In the genomic region with DNA sequence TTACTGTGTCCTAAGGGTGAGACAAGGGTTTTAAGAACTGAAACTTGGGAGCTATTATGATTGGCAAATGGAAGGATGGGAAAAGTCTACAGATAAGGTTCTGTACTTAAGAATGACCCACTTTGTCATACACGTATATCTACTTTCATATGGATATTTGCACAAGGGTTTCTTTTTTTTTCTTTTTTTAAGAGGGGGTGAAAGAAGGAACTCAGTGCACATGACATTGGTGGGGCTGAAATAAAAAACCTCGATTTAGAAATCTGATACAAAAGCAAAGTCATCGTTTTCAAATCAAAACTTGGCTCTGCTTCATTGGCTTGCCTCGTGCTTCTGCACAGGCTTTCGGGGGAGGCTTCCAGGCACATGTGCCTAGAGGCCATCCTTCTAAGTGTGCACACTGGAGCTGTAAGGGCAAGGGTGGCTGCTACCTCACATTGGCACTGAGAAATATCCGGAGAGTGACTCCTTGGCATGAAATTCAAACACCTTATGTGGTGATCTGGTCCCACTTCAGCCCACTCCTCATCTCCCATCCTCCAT, we compare ENCODE assay signal across 19 cellular contexts. TPM values are rescaled to one million over a fixed set of nuclear protein-coding genes. Genes with fewer than 3 reads are reported as not detected.
DNase-seq lines count a peak whose midpoint lies in the region; ATAC-seq and TF ChIP-seq lines count a peak whose summit lies in the region.
"Had no signal": no experiment of that assay in that cellular context is flagged by ENCODE, and none has a peak within 500 bp of the region (broad histone marks: within the 10 kb centered on the region; RNA-seq: fewer than 3 reads in every experiment).

No MANE protein-coding gene starts in this region.

- no peaks in the 10 kb centered on the region for H3K36me3 ChIP-seq in BLaER1 treated with 17β-estradiol and CSF1 and Interleukin-3, amounts not matched to agents 10 nM and 100 nM
- no peaks in the 10 kb centered on the region for H3K36me3 ChIP-seq in parathyroid adenoma (ENCODE audit: control insufficient read depth, insufficient read depth, low read length)

- peaks cover 12 to 37% (median 26%) of the 10 kb centered on the region in 10 experiments for H3K4me1 ChIP-seq in BLaER1 treated with 17β-estradiol and CSF1 and Interleukin-3, amounts not matched to agents 10 nM and 100 nM
- peaks cover 5% of the 10 kb centered on the region for H3K4me1 ChIP-seq in parathyroid adenoma

- ATAC-seq in GM18868 (IDR thresholded peaks at IDR 0.05; ENCODE audit: unreplicated experiment): peak; percentile 32
- ATAC-seq: CD8-positive, alpha-beta T cell; HCT116; SK-N-SH treated with all-trans-retinoic acid at 6 μM for 48 hours had no signal

- H3K4me3 ChIP-seq in BLaER1 treated with 17β-estradiol and CSF1 and Interleukin-3, amounts not matched to agents 10 nM and 100 nM: no peak overlapping the region
- no peak overlapping the region for H3K4me3 ChIP-seq in parathyroid adenoma (ENCODE audit: low read depth, low read length)
- H3K4me3 ChIP-seq: PC-9 had no signal

- peak overlapping the region; percentile 52 for H3K27ac Mint-ChIP-seq in dendritic cell treated with granulocyte-macrophage colony-stimulating factor and Interleukin-4, amounts not matched to agents 40 ng/mL and 50 ng/mL, for 4 days
- no peak overlapping the region for H3K27ac Mint-ChIP-seq in activated T-helper 1 cell treated with anti-CD3 and anti-CD28 coated beads, Interleukin-12 subunit alpha, Interleukin-12 subunit beta, Interleukin-2, Interleukin-4 antibody, amounts not matched to agents 30 ng/mL and 10 ng/mL and 1 ng/mL, durations not matched to agents 14 hours and 24 hours and 36 hours
- H3K27ac Mint-ChIP-seq: CD8-positive, alpha-beta T cell had no signal

- peaks cover 18% of the 10 kb centered on the region for H3K27me3 Mint-ChIP-seq in dendritic cell treated with granulocyte-macrophage colony-stimulating factor and Interleukin-4, amounts not matched to agents 40 ng/mL and 50 ng/mL, for 4 days
- H3K27me3 Mint-ChIP-seq in activated T-helper 1 cell treated with anti-CD3 and anti-CD28 coated beads, Interleukin-12 subunit alpha, Interleukin-12 subunit beta, Interleukin-2, Interleukin-4 antibody, amounts not matched to agents 30 ng/mL and 10 ng/mL and 1 ng/mL, durations not matched to agents 14 hours and 24 hours and 36 hours (ENCODE audit: insufficient read depth): no peaks in the 10 kb centered on the region

- peak overlapping the region in 2 of 11 experiments; percentile 9 to 37; a peak in 3 of 22 replicates for H3K27ac ChIP-seq in BLaER1 treated with 17β-estradiol and CSF1 and Interleukin-3, amounts not matched to agents 10 nM and 100 nM
- no peak overlapping the region for H3K27ac ChIP-seq in parathyroid adenoma
- H3K27ac ChIP-seq: PC-9 had no signal

- H3K36me3 Mint-ChIP-seq in dendritic cell treated with granulocyte-macrophage colony-stimulating factor and Interleukin-4, amounts not matched to agents 40 ng/mL and 50 ng/mL, for 4 days (ENCODE audit: low read depth): no peaks in the 10 kb centered on the region
- peaks cover 5% of the 10 kb centered on the region for H3K36me3 Mint-ChIP-seq in activated T-helper 1 cell treated with anti-CD3 and anti-CD28 coated beads, Interleukin-12 subunit alpha, Interleukin-12 subunit beta, Interleukin-2, Interleukin-4 antibody, amounts not matched to agents 30 ng/mL and 10 ng/mL and 1 ng/mL, durations not matched to agents 14 hours and 24 hours and 36 hours (ENCODE audit: low read depth)
- H3K36me3 Mint-ChIP-seq: CD8-positive, alpha-beta T cell; IgD-negative memory B cell had no signal

- peak overlapping the region in 6 of 11 experiments; percentile 20 to 79 (median 44); a peak in 10 of 22 replicates for H3K4me2 ChIP-seq in BLaER1 treated with 17β-estradiol and CSF1 and Interleukin-3, amounts not matched to agents 10 nM and 100 nM
- H3K4me2 ChIP-seq in parathyroid adenoma (ENCODE audit: low read length): no peak overlapping the region
- H3K4me2 ChIP-seq: PC-9 had no signal

- DNase-seq in activated T-helper 1 cell treated with anti-CD3 and anti-CD28 coated beads, Interleukin-12 subunit alpha, Interleukin-12 subunit beta, Interleukin-2, Interleukin-4 antibody, amounts not matched to agents 30 ng/mL and 10 ng/mL and 1 ng/mL, durations not matched to agents 14 hours and 24 hours and 36 hours (ENCODE audit: low spot score): no peak
- no peak for DNase-seq in stimulated activated CD4-positive, alpha-beta T cell treated with anti-CD3 and anti-CD28 coated beads, Interleukin-4, amount 100 ng/mL, for 4 hours
- DNase-seq in NCI-H345 treated with DMSO at 0.1 percent for 48 hours (lab: John Stamatoyannopoulos, UW; ENCODE audit: unreplicated experiment) (no peak), NCI-H774 (lab: John Stamatoyannopoulos, UW) (no peak)
- DNase-seq: AML-193; CD8-positive, alpha-beta T cell; DND-41; GF-D8; NCI-H2107; NCI-H345; NCI-H69; PC-9 had no signal

- H3K4me3 Mint-ChIP-seq in dendritic cell treated with granulocyte-macrophage colony-stimulating factor and Interleukin-4, amounts not matched to agents 40 ng/mL and 50 ng/mL, for 4 days: no peak overlapping the region
- H3K4me3 Mint-ChIP-seq in activated T-helper 1 cell treated with anti-CD3 and anti-CD28 coated beads, Interleukin-12 subunit alpha, Interleukin-12 subunit beta, Interleukin-2, Interleukin-4 antibody, amounts not matched to agents 30 ng/mL and 10 ng/mL and 1 ng/mL, durations not matched to agents 14 hours and 24 hours and 36 hours: no peak overlapping the region
- H3K4me3 Mint-ChIP-seq: CD8-positive, alpha-beta T cell; IgD-negative memory B cell had no signal

- H4K20me1 ChIP-seq in BLaER1 treated with 17β-estradiol and CSF1 and Interleukin-3, amounts not matched to agents 10 nM and 100 nM: no peaks in the 10 kb centered on the region

- H3K9ac ChIP-seq in BLaER1 treated with 17β-estradiol and CSF1 and Interleukin-3, amounts not matched to agents 10 nM and 100 nM: 0 out of 22 replicates have a peak overlapping the region, but pooled peaks of 1 of the 11 experiments have one; percentile 9
- no peak overlapping the region for H3K9ac ChIP-seq in parathyroid adenoma

- H2AFZ ChIP-seq in parathyroid adenoma: peak overlapping the region; percentile 36
- H2AFZ ChIP-seq: PC-9 had no signal

- no peak for TF ChIP-seq CTCF in parathyroid adenoma (IDR thresholded peaks at IDR 0.05)

- peaks cover 0 to 21% (median 12%) of the 10 kb centered on the region in 11 experiments; a peak in 11 of 22 replicates for H3K9me3 ChIP-seq in BLaER1 treated with 17β-estradiol and CSF1 and Interleukin-3, amounts not matched to agents 10 nM and 100 nM (replicated peaks in 1 of 11)
- H3K9me3 ChIP-seq in parathyroid adenoma (ENCODE audit: control insufficient read depth, low read length): no peaks in the 10 kb centered on the region

- no peaks in the 10 kb centered on the region for H3K27me3 ChIP-seq in BLaER1 treated with 17β-estradiol and CSF1 and Interleukin-3, amounts not matched to agents 10 nM and 100 nM
- no peaks in the 10 kb centered on the region for H3K27me3 ChIP-seq in parathyroid adenoma (ENCODE audit: control insufficient read depth, insufficient read depth, low read length)

- peaks cover 28% of the 10 kb centered on the region for H3K4me1 Mint-ChIP-seq in dendritic cell treated with granulocyte-macrophage colony-stimulating factor and Interleukin-4, amounts not matched to agents 40 ng/mL and 50 ng/mL, for 4 days (ENCODE audit: low read depth)
- peaks cover 72% of the 10 kb centered on the region for H3K4me1 Mint-ChIP-seq in activated T-helper 1 cell treated with anti-CD3 and anti-CD28 coated beads, Interleukin-12 subunit alpha, Interleukin-12 subunit beta, Interleukin-2, Interleukin-4 antibody, amounts not matched to agents 30 ng/mL and 10 ng/mL and 1 ng/mL, durations not matched to agents 14 hours and 24 hours and 36 hours (ENCODE audit: low read depth)

- intact Hi-C loops in dendritic cell treated with granulocyte-macrophage colony-stimulating factor and Interleukin-4, amounts not matched to agents 40 ng/mL and 50 ng/mL, for 4 days (cut with micrococcal nuclease): no loop called here
- intact Hi-C loops in activated T-helper 1 cell treated with anti-CD3 and anti-CD28 coated beads, Interleukin-12 subunit alpha, Interleukin-12 subunit beta, Interleukin-2, Interleukin-4 antibody, amounts not matched to agents 30 ng/mL and 10 ng/mL and 1 ng/mL, durations not matched to agents 14 hours and 24 hours and 36 hours (cut with micrococcal nuclease): no loop called here

- no peaks in the 10 kb centered on the region for H3K9me3 Mint-ChIP-seq in dendritic cell treated with granulocyte-macrophage colony-stimulating factor and Interleukin-4, amounts not matched to agents 40 ng/mL and 50 ng/mL, for 4 days
- peaks cover 10% of the 10 kb centered on the region for H3K9me3 Mint-ChIP-seq in activated T-helper 1 cell treated with anti-CD3 and anti-CD28 coated beads, Interleukin-12 subunit alpha, Interleukin-12 subunit beta, Interleukin-2, Interleukin-4 antibody, amounts not matched to agents 30 ng/mL and 10 ng/mL and 1 ng/mL, durations not matched to agents 14 hours and 24 hours and 36 hours
- H3K9me3 Mint-ChIP-seq: CD8-positive, alpha-beta T cell; IgD-negative memory B cell had no signal

- no peaks in the 10 kb centered on the region for H3K79me2 ChIP-seq in parathyroid adenoma

RNA-seq across cellular contexts. Expression of gene PTTG1, which starts 31.1 kb away (rescaled TPM):
- 69.9 and 75.5 TPM in 2 replicates for total RNA-seq in activated T-helper 1 cell treated with anti-CD3 and anti-CD28 coated beads, Interleukin-12 subunit alpha, Interleukin-12 subunit beta, Interleukin-2, Interleukin-4 antibody, amounts not matched to agents 30 ng/mL and 10 ng/mL and 1 ng/mL, durations not matched to agents 14 hours and 24 hours and 36 hours

RNA-seq across cellular contexts. Expression of gene SLU7, which starts 33.9 kb away (rescaled TPM):
- 37.4 and 47.4 TPM in 2 replicates for total RNA-seq in activated T-helper 1 cell treated with anti-CD3 and anti-CD28 coated beads, Interleukin-12 subunit alpha, Interleukin-12 subunit beta, Interleukin-2, Interleukin-4 antibody, amounts not matched to agents 30 ng/mL and 10 ng/mL and 1 ng/mL, durations not matched to agents 14 hours and 24 hours and 36 hours

RNA-seq across cellular contexts. Expression of gene FAM200C, which starts 52.9 kb away (rescaled TPM):
- 0.65 and 0.98 TPM in 2 replicates for total RNA-seq in activated T-helper 1 cell treated with anti-CD3 and anti-CD28 coated beads, Interleukin-12 subunit alpha, Interleukin-12 subunit beta, Interleukin-2, Interleukin-4 antibody, amounts not matched to agents 30 ng/mL and 10 ng/mL and 1 ng/mL, durations not matched to agents 14 hours and 24 hours and 36 hours
